16 cellular contexts compared by ENCODE assay signal in genomic region chr6:72560721-72561593, GRCh38.
DNase-seq lines count a peak whose midpoint lies in the region; ATAC-seq, FAIRE-seq and TF ChIP-seq lines count a peak whose summit lies in the region.
"Had no signal": no experiment of that assay in that cellular context is flagged by ENCODE, and none has a peak within 500 bp of the region (broad histone marks: within the 10 kb centered on the region; RNA-seq: fewer than 3 reads in every experiment).

No MANE protein-coding gene starts in this region.

- TF ChIP-seq CTCF in HepG2 (CRISPR knock-in tag; IDR thresholded peaks at IDR 0.05) (no peak), right lobe of liver (IDR thresholded peaks at IDR 0.05) (no peak), endothelial cell (IDR thresholded peaks at IDR 0.05; ENCODE audit: unreplicated experiment) (peak; percentile 60)

- H3K27ac ChIP-seq in HepG2 (ENCODE audit: extremely low read length, insufficient read depth, low read length), result no peak overlapping the region
- no peak overlapping the region for H3K27ac ChIP-seq in right lobe of liver
- H3K27ac ChIP-seq: tibial artery had no signal

- H3K4me3 ChIP-seq in HepG2 (replicated peaks in 1 of 3; ENCODE audit: insufficient read depth in 1 of 3, low read depth in 2 of 3, low read length in 3 of 3), result no peak overlapping the region
- no peak overlapping the region for H3K4me3 ChIP-seq in right lobe of liver
- H3K4me3 ChIP-seq: tibial artery had no signal

- no peak for FAIRE-seq in HepG2 (lab: Jason Lieb, UNC)
- no peak for FAIRE-seq in GM12891 (lab: Jason Lieb, UNC)

- CTCF ChIA-PET in HepG2 (lab: Yijun Ruan, JAX; ENCODE audit: low intra/inter-chr PET ratio, low total read pairs), result no interaction called here

- intact Hi-C loops in HepG2 (cut with micrococcal nuclease; ENCODE audit: unreplicated experiment) (no loop called here), right lobe of liver (cut with DNase I) (no loop called here)

- H3K4me1 Mint-ChIP-seq in endothelial cell (ENCODE audit: unreplicated experiment), result no peaks in the 10 kb centered on the region

- no peak for TF ChIP-seq EP300 in HepG2 (IDR thresholded peaks at IDR 0.05; ENCODE audit: low read depth in 2 of 2, low read length in 2 of 2)
- TF ChIP-seq EP300 in HepG2 (CRISPR knock-in tag; IDR thresholded peaks at IDR 0.05; ENCODE audit: borderline replicate concordance), result no peak

- H3K36me3 ChIP-seq in HepG2 (replicated peaks in 1 of 2; ENCODE audit: control insufficient read depth in 1 of 2, insufficient read depth in 2 of 2, low read length in 2 of 2) (no peaks in the 10 kb centered on the region), right lobe of liver (no peaks in the 10 kb centered on the region)
- H3K36me3 ChIP-seq: tibial artery had no signal

- no peak overlapping the region for H3K4me2 ChIP-seq in HepG2 (ENCODE audit: low read depth, low read length)

- no peaks in the 10 kb centered on the region for H3K27me3 Mint-ChIP-seq in endothelial cell (ENCODE audit: unreplicated experiment)

- no peaks in the 10 kb centered on the region for H3K9me3 ChIP-seq in HepG2 (ENCODE audit: low read length)
- no peaks in the 10 kb centered on the region for H3K9me3 ChIP-seq in right lobe of liver
- H3K9me3 ChIP-seq: tibial artery had no signal

- H3K27ac Mint-ChIP-seq in endothelial cell (ENCODE audit: unreplicated experiment), result no peak overlapping the region

- H4K20me1 ChIP-seq in HepG2 (ENCODE audit: insufficient read depth, low read length), result no peaks in the 10 kb centered on the region

- no TSS peak for BruUV-seq in HepG2 (replicated peaks; lab: Mats Ljungman, UMichigan)

- no peak for TF ChIP-seq RAD21 in HepG2 (CRISPR knock-in tag; IDR thresholded peaks at IDR 0.05)

- no peaks in the 10 kb centered on the region for H3K9me3 Mint-ChIP-seq in endothelial cell (ENCODE audit: unreplicated experiment)

- H3K79me2 ChIP-seq in HepG2 (ENCODE audit: insufficient read depth, low read length), result no peaks in the 10 kb centered on the region

- H3K4me3 Mint-ChIP-seq in endothelial cell (ENCODE audit: unreplicated experiment), result no peak overlapping the region

- no peaks in the 10 kb centered on the region for H3K36me3 Mint-ChIP-seq in endothelial cell (ENCODE audit: low read depth, unreplicated experiment)

- H3K27me3 ChIP-seq in HepG2 (ENCODE audit: control insufficient read depth in 1 of 2, insufficient read depth in 2 of 2, low read length in 2 of 2), result no peaks in the 10 kb centered on the region
- H3K27me3 ChIP-seq in right lobe of liver, result no peaks in the 10 kb centered on the region
- H3K27me3 ChIP-seq: tibial artery had no signal

- POLR2A ChIA-PET in HepG2 (lab: Yijun Ruan, JAX), result no interaction called here

- no peak overlapping the region for H3K9ac ChIP-seq in HepG2 (ENCODE audit: insufficient read depth, low read depth, low read length)

- TF ChIP-seq POLR2A in HepG2 (IDR thresholded peaks at IDR 0.05; ENCODE audit: insufficient read depth in 1 of 2, low read depth in 2 of 2, low read length in 2 of 2) (no peak), right lobe of liver (IDR thresholded peaks at IDR 0.05) (no peak), GM12891 (IDR thresholded peaks at IDR 0.05; ENCODE audit: low read depth, low read length) (no peak)

- peak; percentile 58; the same call in 2 of the 3 replicates for ATAC-seq in HepG2
- no peak for ATAC-seq in right lobe of liver
- ATAC-seq in HG03571 (IDR thresholded peaks at IDR 0.05; ENCODE audit: unreplicated experiment), result no peak
- ATAC-seq: activated CD4-positive, CD25-positive, alpha-beta regulatory T cell treated with anti-CD3 and anti-CD28 coated beads, Interleukin-2, amount 50 U/mL, for 24 hours; Right ventricle myocardium inferior had no signal

- H2AFZ ChIP-seq in HepG2 (ENCODE audit: low read length), result no peak overlapping the region

- 14% methylated on average over 9 of the region's 9 CpGs for WGBS in HepG2 (ENCODE audit: low lambda C conversion rate)
- 49% methylated on average over 9 of the region's 9 CpGs for WGBS in right lobe of liver (ENCODE audit: insufficient coverage, low coverage, low lambda C conversion rate, missing lambda C conversion rate)

- DNase-seq in HepG2 (ENCODE audit: low spot score), result no peak
- DNase-seq in right lobe of liver, result no peak
- DNase-seq in NCI-H226, result peak; percentile 40
- DNase-seq in endothelial cell (ENCODE audit: low spot score), result no peak
- no peak for DNase-seq in GM12891 (ENCODE audit: insufficient read length, low spot score)
- no peak for DNase-seq in activated CD8-positive, alpha-beta memory T cell treated with anti-CD3 and anti-CD28 coated beads, Interleukin-2, amount 50 U/mL, for 4 hours
- no peak for DNase-seq in foreskin melanocyte
- DNase-seq: central memory CD4-positive, alpha-beta T cell; GDM1; GOT3; islet precursor cell; NCI-H2081; tibial artery had no signal

- in situ Hi-C loops in HepG2 (cut with HindIII; ENCODE audit: extremely low pct_ligation_motif_present, low pct_unique_long_range_greater_than_20kb), result no loop called here

- H3K4me1 ChIP-seq in HepG2 (ENCODE audit: insufficient read depth, low read length) (no peaks in the 10 kb centered on the region), right lobe of liver (no peaks in the 10 kb centered on the region)
- H3K4me1 ChIP-seq: tibial artery had no signal

TF ChIP-seq in HepG2, 621 proteins besides CTCF, POLR2A, EP300 and RAD21:
- no peak for TF ChIP-seq RFX1 (IDR thresholded peaks at IDR 0.05)
- TF ChIP-seq SMAD1 (CRISPR knock-in tag; IDR thresholded peaks at IDR 0.05; ENCODE audit: borderline replicate concordance, low read depth), result no peak
- no peak for TF ChIP-seq RBM39 (IDR thresholded peaks at IDR 0.05; ENCODE audit: low read depth, low read length, poor library complexity, severe bottlenecking)
- no peak for TF ChIP-seq ZNF878 (CRISPR knock-in tag; IDR thresholded peaks at IDR 0.05)
- no peak for TF ChIP-seq ZBTB39 (CRISPR knock-in tag; IDR thresholded peaks at IDR 0.05)
- no peak for TF ChIP-seq KLF15 (CRISPR knock-in tag; IDR thresholded peaks at IDR 0.05; ENCODE audit: borderline replicate concordance)

TF ChIP-seq in GM12891, 5 proteins besides CTCF, POLR2A, EP300 and RAD21:
- no peak for TF ChIP-seq TAF1 (IDR thresholded peaks at IDR 0.05; ENCODE audit: low read depth, low read length)
- no peak for TF ChIP-seq POLR2AphosphoS5 (IDR thresholded peaks at IDR 0.05; ENCODE audit: low read depth, low read length)
- TF ChIP-seq POU2F2 (IDR thresholded peaks at IDR 0.05; ENCODE audit: low read depth, low read length), result no peak
- no peak for TF ChIP-seq SPI1 (IDR thresholded peaks at IDR 0.05; ENCODE audit: low read depth, low read length)
- no peak for TF ChIP-seq PAX5 (IDR thresholded peaks at IDR 0.05; ENCODE audit: insufficient read depth, low read length, severe bottlenecking)
